Comparison of ENCODE assay signal across 15 cellular contexts in the genomic region with DNA sequence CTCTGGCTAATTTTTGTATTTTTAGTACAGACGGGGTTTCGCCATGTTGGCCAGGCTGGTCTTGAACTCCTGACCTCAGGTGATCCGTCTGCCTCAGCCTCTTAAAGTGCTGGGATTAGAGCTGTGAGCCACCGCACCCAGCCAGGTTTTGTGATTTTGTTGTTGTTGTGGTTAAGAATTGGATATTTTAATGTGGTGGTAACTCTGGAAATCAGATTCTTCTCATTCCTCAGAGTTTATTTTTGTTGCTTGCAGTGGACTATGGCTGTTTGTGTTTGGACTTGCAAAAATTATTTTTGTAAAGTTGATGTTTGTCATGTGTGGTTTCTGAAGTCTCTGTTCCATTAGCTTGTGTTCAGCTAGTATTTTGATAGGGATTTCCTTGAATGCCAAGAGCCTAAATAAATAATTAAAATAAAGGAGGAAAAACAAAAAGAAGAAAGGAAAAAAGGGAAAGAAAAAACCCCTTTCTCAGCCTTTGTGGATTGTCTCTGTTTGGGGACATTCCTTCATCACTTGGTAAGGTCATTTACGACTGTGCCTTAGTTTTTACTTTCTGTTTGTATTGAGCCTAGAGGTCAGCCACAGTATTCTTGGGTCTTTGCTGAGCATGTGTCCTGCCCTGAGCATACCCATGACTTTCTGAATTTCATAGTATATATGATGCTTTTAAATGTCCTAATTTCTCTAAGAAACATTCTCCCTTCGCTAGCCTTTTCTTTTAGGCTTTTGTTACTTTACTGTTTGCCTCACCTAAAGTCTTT. TPM values are rescaled to one million over a fixed set of nuclear protein-coding genes. Genes with fewer than 3 reads are reported as not detected.
A peak's percentile ranks its signal among the peaks of the same experiment; 100 is the strongest.
DNase-seq lines count a peak whose midpoint lies in the region; ATAC-seq and TF ChIP-seq lines count a peak whose summit lies in the region.
"Had no signal": no experiment of that assay in that cellular context is flagged by ENCODE, and none has a peak within 500 bp of the region (broad histone marks: within the 10 kb centered on the region; RNA-seq: fewer than 3 reads in every experiment).

No MANE protein-coding gene starts in this region.

- H3K4me1 ChIP-seq in SK-N-SH (ENCODE audit: control insufficient read depth in 1 of 2, insufficient read depth in 2 of 2, low read depth in 1 of 2, low read length in 1 of 2): no peaks in the 10 kb centered on the region; a peak in 1 of 4 replicates

- H3K9ac ChIP-seq in SK-N-SH: no peak overlapping the region

- CTCF ChIA-PET in SK-N-SH (lab: Yijun Ruan, JAX): interaction anchor here (0.6 kb wide), 1 partner anchor 213 kb away, joined by 3 read pairs; no protein-coding TSS in a partner anchor

- H3K9me3 ChIP-seq in SK-N-SH: peaks cover 5% of the 10 kb centered on the region; the same call in 1 of the 2 replicates

- H3K27me3 ChIP-seq in SK-N-SH (ENCODE audit: insufficient read depth): no peaks in the 10 kb centered on the region
- H3K27me3 ChIP-seq: hepatocyte had no signal

- ATAC-seq in SK-N-SH treated with all-trans-retinoic acid at 6 μM for 48 hours: peak; percentile 35; the same call in 1 of the 3 replicates
- no peak for ATAC-seq in HG03439 (IDR thresholded peaks at IDR 0.05; ENCODE audit: unreplicated experiment)

- peaks cover 19 to 53% of the 10 kb centered on the region in 2 experiments for H3K36me3 ChIP-seq in SK-N-SH (replicated peaks in 1 of 2; ENCODE audit: control insufficient read depth in 1 of 2, insufficient read depth in 2 of 2, low read length in 1 of 2)

- no peak overlapping the region for H3K4me2 ChIP-seq in SK-N-SH
- H3K4me2 ChIP-seq: hepatocyte had no signal

- H2AFZ ChIP-seq in SK-N-SH (ENCODE audit: low read depth): no peak overlapping the region
- H2AFZ ChIP-seq: hepatocyte had no signal

- H3F3A ChIP-seq in SK-N-SH (replicated peaks; ENCODE audit: insufficient read depth): peaks cover 16% of the 10 kb centered on the region

- no peak for TF ChIP-seq RAD21 in SK-N-SH (IDR thresholded peaks at IDR 0.05; ENCODE audit: low read length)

- peaks cover 90% of the 10 kb centered on the region for H3K79me2 ChIP-seq in SK-N-SH (ENCODE audit: insufficient read depth)
- H3K79me2 ChIP-seq: hepatocyte had no signal

- H3K4me3 ChIP-seq in SK-N-SH (ENCODE audit: low read depth in 2 of 2, low read length in 1 of 2) (no peak overlapping the region), coronary artery (peak overlapping the region; percentile 17)
- H3K4me3 ChIP-seq: hepatocyte had no signal

- WGBS in SK-N-SH (ENCODE audit: low lambda C conversion rate): 97% methylated on average over 6 of the region's 6 CpGs

- POLR2A ChIA-PET in SK-N-SH (lab: Yijun Ruan, JAX): no interaction called here

- no peaks in the 10 kb centered on the region for H3K9me2 ChIP-seq in SK-N-SH

- H3K27ac ChIP-seq in SK-N-SH (ENCODE audit: low read depth in 2 of 2, low read length in 1 of 2) (no peak overlapping the region), coronary artery (peak overlapping the region in 1 of 2 donors; percentile 43)
- H3K27ac ChIP-seq: 22Rv1, hepatocyte had no signal

- TF ChIP-seq EP300 in SK-N-SH (IDR thresholded peaks at IDR 0.05; ENCODE audit: borderline replicate concordance in 1 of 2, low read depth in 1 of 2, low read length in 1 of 2): no peak

- no peak for DNase-seq in SK-N-SH
- DNase-seq in M059J (ENCODE audit: low read depth): peak; percentile 86
- DNase-seq in coronary artery (ENCODE audit: low spot score): no peak
- peak; percentile 53 for DNase-seq in renal cortical epithelial cell (ENCODE audit: low read depth)
- DNase-seq in T-helper 9 cell: no peak
- no peak for DNase-seq in RPMI8226
- DNase-seq: activated naive CD4-positive, alpha-beta T cell; DND-41; effector CD4-positive, alpha-beta T cell; NCI-H187; SHP77 had no signal

- H4K20me1 ChIP-seq in SK-N-SH (ENCODE audit: insufficient read depth): peaks cover 76% of the 10 kb centered on the region

- TF ChIP-seq CTCF in SK-N-SH (IDR thresholded peaks at IDR 0.05) (no peak), coronary artery (IDR thresholded peaks at IDR 0.05) (no peak)

TF ChIP-seq in SK-N-SH treated with all-trans-retinoic acid at 6 μM for 48 hours, 23 proteins besides CTCF, POLR2A, EP300 and RAD21:
- TF ChIP-seq ZC3H10 (CRISPR knock-in tag; IDR thresholded peaks at IDR 0.05) (no peak), ZNF70 (CRISPR knock-in tag; IDR thresholded peaks at IDR 0.05) (no peak), TOX (CRISPR knock-in tag; IDR thresholded peaks at IDR 0.05; ENCODE audit: borderline replicate concordance) (no peak), ESRRG (CRISPR knock-in tag; IDR thresholded peaks at IDR 0.05) (no peak), ZNF8 (CRISPR knock-in tag; IDR thresholded peaks at IDR 0.05) (no peak), ZFP3 (CRISPR knock-in tag; IDR thresholded peaks at IDR 0.05) (no peak), ARNTL (CRISPR knock-in tag; IDR thresholded peaks at IDR 0.05; ENCODE audit: borderline replicate concordance, low read depth) (no peak), BACH2 (CRISPR knock-in tag; IDR thresholded peaks at IDR 0.05; ENCODE audit: borderline replicate concordance) (no peak), CSDC2 (CRISPR knock-in tag; IDR thresholded peaks at IDR 0.05) (no peak), ZNF565 (CRISPR knock-in tag; conservative IDR thresholded peaks at IDR 0.05; ENCODE audit: low read depth) (no peak), SNAI2 (CRISPR knock-in tag; IDR thresholded peaks at IDR 0.05) (no peak), OSR1 (CRISPR knock-in tag; IDR thresholded peaks at IDR 0.05) (no peak), ZFP30 (CRISPR knock-in tag; IDR thresholded peaks at IDR 0.05) (no peak)
- TF ChIP-seq, protein P1, sequence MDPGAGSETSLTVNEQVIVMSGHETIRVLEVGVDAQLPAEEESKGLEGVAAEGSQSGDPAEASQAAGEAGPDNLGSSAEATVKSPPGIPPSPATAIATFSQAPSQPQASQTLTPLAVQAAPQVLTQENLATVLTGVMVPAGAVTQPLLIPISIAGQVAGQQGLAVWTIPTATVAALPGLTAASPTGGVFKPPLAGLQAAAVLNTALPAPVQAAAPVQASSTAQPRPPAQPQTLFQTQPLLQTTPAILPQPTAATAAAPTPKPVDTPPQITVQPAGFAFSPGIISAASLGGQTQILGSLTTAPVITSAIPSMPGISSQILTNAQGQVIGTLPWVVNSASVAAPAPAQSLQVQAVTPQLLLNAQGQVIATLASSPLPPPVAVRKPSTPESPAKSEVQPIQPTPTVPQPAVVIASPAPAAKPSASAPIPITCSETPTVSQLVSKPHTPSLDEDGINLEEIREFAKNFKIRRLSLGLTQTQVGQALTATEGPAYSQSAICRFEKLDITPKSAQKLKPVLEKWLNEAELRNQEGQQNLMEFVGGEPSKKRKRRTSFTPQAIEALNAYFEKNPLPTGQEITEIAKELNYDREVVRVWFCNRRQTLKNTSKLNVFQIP (CRISPR knock-in tag; IDR thresholded peaks at IDR 0.05; ENCODE audit: borderline replicate concordance, low read depth): no peak

TF ChIP-seq in SK-N-SH, 30 proteins besides CTCF, POLR2A, EP300 and RAD21:
- no peak for TF ChIP-seq NRF1 (IDR thresholded peaks at IDR 0.05; ENCODE audit: low read depth, low read length)
- no peak for TF ChIP-seq RCOR1 (IDR thresholded peaks at IDR 0.05; ENCODE audit: low read length)
- no peak for TF ChIP-seq USF2 (IDR thresholded peaks at IDR 0.05; ENCODE audit: borderline replicate concordance, low read depth, low read length)
- TF ChIP-seq POLR2AphosphoS5 (IDR thresholded peaks at IDR 0.05; ENCODE audit: low read depth, low read length): no peak
- TF ChIP-seq TAF1 (IDR thresholded peaks at IDR 0.05; ENCODE audit: borderline replicate concordance, low read depth, low read length): no peak
- TF ChIP-seq, protein P2, sequence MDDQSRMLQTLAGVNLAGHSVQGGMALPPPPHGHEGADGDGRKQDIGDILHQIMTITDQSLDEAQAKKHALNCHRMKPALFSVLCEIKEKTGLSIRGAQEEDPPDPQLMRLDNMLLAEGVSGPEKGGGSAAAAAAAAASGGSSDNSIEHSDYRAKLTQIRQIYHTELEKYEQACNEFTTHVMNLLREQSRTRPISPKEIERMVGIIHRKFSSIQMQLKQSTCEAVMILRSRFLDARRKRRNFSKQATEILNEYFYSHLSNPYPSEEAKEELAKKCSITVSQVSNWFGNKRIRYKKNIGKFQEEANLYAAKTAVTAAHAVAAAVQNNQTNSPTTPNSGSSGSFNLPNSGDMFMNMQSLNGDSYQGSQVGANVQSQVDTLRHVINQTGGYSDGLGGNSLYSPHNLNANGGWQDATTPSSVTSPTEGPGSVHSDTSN (IDR thresholded peaks at IDR 0.05): no peak
- TF ChIP-seq RXRA (IDR thresholded peaks at IDR 0.05; ENCODE audit: borderline replicate concordance, low read depth): no peak
- no peak for TF ChIP-seq RFX5 (IDR thresholded peaks at IDR 0.05; ENCODE audit: low read length)
- no peak for TF ChIP-seq GABPA (IDR thresholded peaks at IDR 0.05; ENCODE audit: low read depth)
- TF ChIP-seq YY1 (IDR thresholded peaks at IDR 0.05; ENCODE audit: low read depth): no peak
- no peak for TF ChIP-seq CHD2 (IDR thresholded peaks at IDR 0.05; ENCODE audit: low read length, partially characterized antibody)
- TF ChIP-seq MEF2A (IDR thresholded peaks at IDR 0.05; ENCODE audit: borderline replicate concordance, low read depth): no peak
TF ChIP-seq in SK-N-SH: peak in this region for 0.

RNA-seq across cellular contexts. Expression of gene PBX3, which starts 37.3 kb away (rescaled TPM):
- 73.0 and 87.0 TPM in 2 replicates for polyA plus RNA-seq in SK-N-SH (2012; rRNA removed)
- polyA plus RNA-seq in SK-N-SH (2012; cell fraction: cytosol; rRNA removed): 89.5 and 93.2 TPM in 2 replicates
- 84.3 and 152 TPM in 2 replicates for polyA plus RNA-seq in SK-N-SH (2012; cell fraction: nucleus; rRNA removed)
- total RNA-seq in M059J (2014; rRNA removed; shearing (Covaris generic)): 53.0 and 71.5 TPM in 2 replicates
- total RNA-seq in renal cortical epithelial cell: 9.9 and 15.5 TPM in 2 replicates

Comparison
In these comparisons a context has a peak if more than half of its experiments do, and no peak if none do; other contexts are left out.
1. DNase-seq: peak in M059J (single experiment) and renal cortical epithelial cell (single experiment); none in SK-N-SH (single experiment), coronary artery (single experiment), T-helper 9 cell (single experiment) and RPMI8226 (single experiment).